Comparison of ENCODE assay signal across 24 cellular contexts in genomic region chr15:88907111-88907510, GRCh38. TPM values are rescaled to one million over a fixed set of nuclear protein-coding genes. Genes with fewer than 3 reads are reported as not detected.
A peak's percentile ranks its signal among the peaks of the same experiment; 100 is the strongest.
DNase-seq lines count a peak whose midpoint lies in the region; ATAC-seq and TF ChIP-seq lines count a peak whose summit lies in the region.
"Had no signal": no experiment of that assay in that cellular context is flagged by ENCODE, and none has a peak within 500 bp of the region (broad histone marks: within the 10 kb centered on the region; RNA-seq: fewer than 3 reads in every experiment).

No MANE protein-coding gene starts in this region.

- peaks cover 38% of the 10 kb centered on the region for H3F3A ChIP-seq in GM23338 (replicated peaks; ENCODE audit: low read depth)

- H3K4me3 ChIP-seq in GM23338 (no peak overlapping the region), coronary artery (peak overlapping the region; percentile 97), gastrocnemius medialis (peak overlapping the region in 1 of 4 donors; percentile 6), BE2C (ENCODE audit: low read depth, low read length) (no peak overlapping the region)
- H3K4me3 ChIP-seq: HAP-1, MG63, suprapubic skin had no signal

- peaks cover 60% of the 10 kb centered on the region for H3K79me2 ChIP-seq in GM23338 (replicated peaks; ENCODE audit: insufficient read depth)

- H2AFZ ChIP-seq in GM23338, result no peak overlapping the region

- ATAC-seq in GM23338 (no peak), gastrocnemius medialis (no peak)
- ATAC-seq: activated CD4-positive, alpha-beta T cell treated with anti-CD3 and anti-CD28 coated beads for 36 hours; stimulated activated naive B cell treated with anti-CD40 and anti-IgM and Interleukin-4, amounts not matched to agents 10 μg/mL and 1 μg/mL and 100 μg/mL, for 72 hours had no signal

- TF ChIP-seq CTCF in GM23338 (conservative IDR thresholded peaks at IDR 0.05; ENCODE audit: low read depth in 2 of 2), result no peak
- TF ChIP-seq CTCF in coronary artery (IDR thresholded peaks at IDR 0.05), result no peak
- TF ChIP-seq CTCF in gastrocnemius medialis (IDR thresholded peaks at IDR 0.05 in 4 of 5, conservative IDR thresholded peaks at IDR 0.05 in 1 of 5), result no peak
- no peak for TF ChIP-seq CTCF in BE2C (IDR thresholded peaks at IDR 0.05; ENCODE audit: low read depth, low read length)

- H3K27ac Mint-ChIP-seq in activated CD4-positive, alpha-beta T cell treated with anti-CD3 and anti-CD28 coated beads, Interleukin-2, amount 10 ng/mL, durations not matched to agents 7 days and 5 days, result peak overlapping the region; percentile 60
- H3K27ac Mint-ChIP-seq in GM23338, result 0 out of 2 replicates have a peak overlapping the region, but pooled peaks have one; percentile 27
- H3K27ac Mint-ChIP-seq: activated CD4-positive, alpha-beta T cell treated with anti-CD3 and anti-CD28 coated beads for 36 hours; IgD-negative memory B cell; stimulated activated naive B cell treated with anti-CD40 and anti-IgM and Interleukin-4, amounts not matched to agents 10 μg/mL and 1 μg/mL and 100 μg/mL, for 72 hours; T-helper 2 cell treated with Interferon-gamma antibody and Interleukin-4, amounts not matched to agents 5 μg/mL and 100 μg/mL, for 36 hours had no signal

- H3K4me1 ChIP-seq in GM23338 (ENCODE audit: insufficient read depth) (peaks cover 31% of the 10 kb centered on the region), gastrocnemius medialis (peaks cover 60 to 63% of the 10 kb centered on the region in 2 donors), BE2C (no peaks in the 10 kb centered on the region; the same call in 1 of the 2 replicates)

- H3K9me3 ChIP-seq in gastrocnemius medialis, result no peaks in the 10 kb centered on the region
- H3K9me3 ChIP-seq in BE2C, result no peaks in the 10 kb centered on the region
- H3K9me3 ChIP-seq: HAP-1, MG63, neutrophil, suprapubic skin had no signal

- H3K27me3 Mint-ChIP-seq in activated CD4-positive, alpha-beta T cell treated with anti-CD3 and anti-CD28 coated beads, Interleukin-2, amount 10 ng/mL, durations not matched to agents 7 days and 5 days, result no peaks in the 10 kb centered on the region
- H3K27me3 Mint-ChIP-seq in GM23338 (ENCODE audit: insufficient read depth, low read depth, poor library complexity), result peaks cover 29% of the 10 kb centered on the region
- H3K27me3 Mint-ChIP-seq: activated CD4-positive, alpha-beta T cell treated with anti-CD3 and anti-CD28 coated beads for 36 hours; CD8-positive, alpha-beta memory T cell; stimulated activated naive B cell treated with anti-CD40 and anti-IgM and Interleukin-4, amounts not matched to agents 10 μg/mL and 1 μg/mL and 100 μg/mL, for 72 hours had no signal

- peaks cover 55% of the 10 kb centered on the region for H4K20me1 ChIP-seq in GM23338 (replicated peaks; ENCODE audit: insufficient read depth)

- H3K4me1 Mint-ChIP-seq in activated CD4-positive, alpha-beta T cell treated with anti-CD3 and anti-CD28 coated beads, Interleukin-2, amount 10 ng/mL, durations not matched to agents 7 days and 5 days, result peaks cover 44% of the 10 kb centered on the region
- H3K4me1 Mint-ChIP-seq in GM23338, result peaks cover 76% of the 10 kb centered on the region

- peaks cover 68% of the 10 kb centered on the region for H3K36me3 ChIP-seq in GM23338 (ENCODE audit: insufficient read depth)
- H3K36me3 ChIP-seq in gastrocnemius medialis, result peaks cover 0 to 90% of the 10 kb centered on the region in 2 donors
- no peaks in the 10 kb centered on the region for H3K36me3 ChIP-seq in BE2C
- H3K36me3 ChIP-seq: neutrophil had no signal

- no peaks in the 10 kb centered on the region for H3K9me2 ChIP-seq in GM23338 (ENCODE audit: insufficient read depth)

- H3K27me3 ChIP-seq in GM23338 (ENCODE audit: insufficient read depth), result no peaks in the 10 kb centered on the region
- H3K27me3 ChIP-seq in gastrocnemius medialis, result no peaks in the 10 kb centered on the region
- no peaks in the 10 kb centered on the region for H3K27me3 ChIP-seq in BE2C
- H3K27me3 ChIP-seq: MG63, suprapubic skin had no signal

- no peak for DNase-seq in activated CD4-positive, alpha-beta T cell treated with anti-CD3 and anti-CD28 coated beads, Interleukin-2, amount 10 ng/mL, durations not matched to agents 7 days and 5 days
- DNase-seq in activated CD4-positive, alpha-beta T cell treated with anti-CD3 and anti-CD28 coated beads, Interleukin-2, amount 50 U/mL, for 4 hours, result no peak
- DNase-seq in GM23338 (ENCODE audit: low spot score) (no peak), coronary artery (ENCODE audit: low spot score) (no peak), gastrocnemius medialis (no peak), BE2C (no peak), HK-2 (ENCODE audit: unreplicated experiment) (no peak), NCI-H1694 (lab: John Stamatoyannopoulos, UW) (no peak)
- DNase-seq: 8988T; activated CD4-positive, alpha-beta T cell treated with anti-CD3 and anti-CD28 coated beads for 36 hours; activated CD8-positive, alpha-beta memory T cell treated with anti-CD3 and anti-CD28 coated beads for 24 hours; activated gamma-delta T cell treated with Interleukin-2 at 50 U/mL for 16 hours; CD8-positive, alpha-beta memory T cell; MG63; NCI-H1417; NCI-H2081 treated with DMSO at 0.1 percent for 48 hours; NCI-H748 treated with DMSO at 0.1 percent for 48 hours; stimulated activated CD4-positive, alpha-beta T cell treated with anti-CD3 and anti-CD28 coated beads, Interleukin-15, amount 100 ng/mL, for 24 hours; stimulated activated naive B cell treated with anti-CD40 and anti-IgM and Interleukin-4, amounts not matched to agents 10 μg/mL and 1 μg/mL and 100 μg/mL, for 72 hours had no signal

- CTCF ChIA-PET in activated CD4-positive, alpha-beta T cell treated with anti-CD3 and anti-CD28 coated beads, Interleukin-2, amount 10 ng/mL, durations not matched to agents 7 days and 5 days (lab: Charles Lee), result interaction anchor here (0.8 kb wide), 1 partner anchor 9 kb away, joined by 3 read pairs; no protein-coding TSS in a partner anchor

- in situ Hi-C loops in gastrocnemius medialis (cut with MboI; ENCODE audit: low sequenced_read_pairs in 4 of 4), result loop anchor here in 3 of 4 donors (10.0 to 25.0 kb wide), 3 partner anchors 108 to 258 kb away; no protein-coding TSS in a partner anchor

- H3K4me2 ChIP-seq in GM23338, result no peak overlapping the region

- POLR2A ChIA-PET in activated CD4-positive, alpha-beta T cell treated with anti-CD3 and anti-CD28 coated beads, Interleukin-2, amount 10 ng/mL, durations not matched to agents 7 days and 5 days (lab: Charles Lee), result no interaction called here

- no peak overlapping the region for H3K4me3 Mint-ChIP-seq in activated CD4-positive, alpha-beta T cell treated with anti-CD3 and anti-CD28 coated beads, Interleukin-2, amount 10 ng/mL, durations not matched to agents 7 days and 5 days
- H3K4me3 Mint-ChIP-seq in GM23338, result no peak overlapping the region; the same call in 2 of the 3 replicates
- H3K4me3 Mint-ChIP-seq: activated CD4-positive, alpha-beta T cell treated with anti-CD3 and anti-CD28 coated beads for 36 hours; CD8-positive, alpha-beta memory T cell; IgD-negative memory B cell; stimulated activated naive B cell treated with anti-CD40 and anti-IgM and Interleukin-4, amounts not matched to agents 10 μg/mL and 1 μg/mL and 100 μg/mL, for 72 hours; T-helper 2 cell treated with Interferon-gamma antibody and Interleukin-4, amounts not matched to agents 5 μg/mL and 100 μg/mL, for 36 hours had no signal

- H3K27ac ChIP-seq in GM23338 (ENCODE audit: low read depth) (0 out of 2 replicates have a peak overlapping the region, but pooled peaks have one; percentile 19), coronary artery (peak overlapping the region; percentile 94 to 98), gastrocnemius medialis (peak overlapping the region; percentile 92 to 99 (median 97))
- H3K27ac ChIP-seq: neutrophil, suprapubic skin had no signal

- H3K36me3 Mint-ChIP-seq in activated CD4-positive, alpha-beta T cell treated with anti-CD3 and anti-CD28 coated beads, Interleukin-2, amount 10 ng/mL, durations not matched to agents 7 days and 5 days (ENCODE audit: low read depth), result peaks cover 29% of the 10 kb centered on the region
- H3K36me3 Mint-ChIP-seq in GM23338 (ENCODE audit: low read depth), result peaks cover 100% of the 10 kb centered on the region
- H3K36me3 Mint-ChIP-seq: stimulated activated naive B cell treated with anti-CD40 and anti-IgM and Interleukin-4, amounts not matched to agents 10 μg/mL and 1 μg/mL and 100 μg/mL, for 72 hours had no signal

- no peak for TF ChIP-seq POLR2A in gastrocnemius medialis (IDR thresholded peaks at IDR 0.05)

- H3K9me3 Mint-ChIP-seq in activated CD4-positive, alpha-beta T cell treated with anti-CD3 and anti-CD28 coated beads, Interleukin-2, amount 10 ng/mL, durations not matched to agents 7 days and 5 days, result no peaks in the 10 kb centered on the region
- no peaks in the 10 kb centered on the region for H3K9me3 Mint-ChIP-seq in GM23338
- H3K9me3 Mint-ChIP-seq: CD8-positive, alpha-beta memory T cell; IgD-negative memory B cell; stimulated activated naive B cell treated with anti-CD40 and anti-IgM and Interleukin-4, amounts not matched to agents 10 μg/mL and 1 μg/mL and 100 μg/mL, for 72 hours; T-helper 2 cell treated with Interferon-gamma antibody and Interleukin-4, amounts not matched to agents 5 μg/mL and 100 μg/mL, for 36 hours had no signal

- intact Hi-C loops in gastrocnemius medialis (cut with DNase I; ENCODE audit: low total_unique reads), result loop anchor here (5.0 kb wide), 1 partner anchor 425 kb away; the partner anchor contains the start of gene POLG

TF ChIP-seq in GM23338, 12 proteins besides CTCF, POLR2A, EP300 and RAD21 (continues in another document):
- TF ChIP-seq ZNF331 (CRISPR knock-in tag; IDR thresholded peaks at IDR 0.05; ENCODE audit: low read depth) (no peak), ZNF114 (CRISPR knock-in tag; IDR thresholded peaks at IDR 0.05) (no peak)

RNA-seq across cellular contexts. Expression of gene MFGE8, which starts 6.1 kb away (rescaled TPM):
- 10 to 100 TPM; 57.9 to 58.5 TPM for total RNA-seq in activated CD4-positive, alpha-beta T cell treated with anti-CD3 and anti-CD28 coated beads, Interleukin-2, amount 10 ng/mL, durations not matched to agents 7 days and 5 days
- 586 and 671 TPM in 2 replicates for total RNA-seq in GM23338 (2014; rRNA removed; shearing (Covaris generic))
- 246 and 279 TPM in 2 replicates for polyA plus RNA-seq in GM23338 (2016; fragmentation: Nextera tagmentation; extraction: Ambion mirVana)
- 100 to 1,000 TPM; 239 to 437 (median 395) TPM for total RNA-seq in gastrocnemius medialis
- polyA plus RNA-seq in BE2C (2012; ENCODE audit: insufficient read depth, insufficient read length, low read depth), result 14.2 TPM

RNA-seq across cellular contexts. Expression of gene HAPLN3, which starts 11.8 kb away (rescaled TPM):
- total RNA-seq in activated CD4-positive, alpha-beta T cell treated with anti-CD3 and anti-CD28 coated beads, Interleukin-2, amount 10 ng/mL, durations not matched to agents 7 days and 5 days, result 10 to 100 TPM; 75.4 to 86.1 TPM
- total RNA-seq in GM23338 (2014; rRNA removed; shearing (Covaris generic)), result 45.2 and 62.6 TPM in 2 replicates
- 21.4 and 22.7 TPM in 2 replicates for polyA plus RNA-seq in GM23338 (2016; fragmentation: Nextera tagmentation; extraction: Ambion mirVana)
- total RNA-seq in gastrocnemius medialis, result 1 to 10 TPM; 1.7 to 5.2 (median 2.1) TPM
- polyA plus RNA-seq in BE2C (2012; ENCODE audit: insufficient read depth, insufficient read length, low read depth), result 0.51 TPM

Comparison
In these comparisons a context has a peak if more than half of its experiments do, and no peak if none do; other contexts are left out.
1. H3K27ac ChIP-seq: peak in every context shown above with its lines; median percentile 97 in gastrocnemius medialis; 96 in coronary artery; 19 in GM23338.